In genomic region chr5:68287631-68287975, GRCh38 we compare ENCODE assay signal across 8 cellular contexts.
DNase-seq lines count a peak whose midpoint lies in the region; ATAC-seq and TF ChIP-seq lines count a peak whose summit lies in the region.

No MANE protein-coding gene starts in this region.

- H3K36me3 ChIP-seq in upper lobe of right lung: peaks cover 38% of the 10 kb centered on the region

- DNase-seq in activated naive CD4-positive, alpha-beta T cell treated with anti-CD3 and anti-CD28 coated beads, Interleukin-2, amount 10 ng/mL, durations not matched to agents 7 days and 5 days: no peak
- no peak for DNase-seq in activated naive CD4-positive, alpha-beta T cell treated with Interleukin-2 at 50 U/mL for 16 hours
- DNase-seq in cardiac fibroblast (ENCODE audit: low read depth in 2 of 2) (no peak), upper lobe of right lung (no peak), amniotic stem cell (lab: John Stamatoyannopoulos, UW) (no peak)
- DNase-seq in activated CD4-positive, alpha-beta T cell treated with anti-CD3 and anti-CD28 coated beads, Interleukin-2, amount 50 U/mL, for 48 hours: no peak

- H3K27me3 ChIP-seq in mononuclear cell (ENCODE audit: insufficient read depth, low read length) (no peaks in the 10 kb centered on the region), upper lobe of right lung (no peaks in the 10 kb centered on the region)

- CTCF ChIA-PET in activated naive CD4-positive, alpha-beta T cell treated with anti-CD3 and anti-CD28 coated beads, Interleukin-2, amount 10 ng/mL, durations not matched to agents 7 days and 5 days (lab: Charles Lee): interaction anchor here (1.0 to 3.3 kb wide), 9 partner anchors 14 to 174 kb away, joined by 3 to 87 read pairs (median 7); no protein-coding TSS in a partner anchor

- peak overlapping the region; percentile 80 for H3K27ac ChIP-seq in upper lobe of right lung

- TF ChIP-seq CTCF in cardiac fibroblast (IDR thresholded peaks at IDR 0.05; ENCODE audit: low read depth, low read length) (no peak), upper lobe of right lung (IDR thresholded peaks at IDR 0.05) (no peak)

- no peaks in the 10 kb centered on the region for H3K27me3 Mint-ChIP-seq in activated naive CD4-positive, alpha-beta T cell treated with anti-CD3 and anti-CD28 coated beads, Interleukin-2, amount 10 ng/mL, durations not matched to agents 7 days and 5 days

- no peaks in the 10 kb centered on the region for H3K9me3 Mint-ChIP-seq in activated naive CD4-positive, alpha-beta T cell treated with anti-CD3 and anti-CD28 coated beads, Interleukin-2, amount 10 ng/mL, durations not matched to agents 7 days and 5 days

- H3K4me1 Mint-ChIP-seq in activated naive CD4-positive, alpha-beta T cell treated with anti-CD3 and anti-CD28 coated beads, Interleukin-2, amount 10 ng/mL, durations not matched to agents 7 days and 5 days: peaks cover 88% of the 10 kb centered on the region

- peaks cover 56% of the 10 kb centered on the region for H3K36me3 Mint-ChIP-seq in activated naive CD4-positive, alpha-beta T cell treated with anti-CD3 and anti-CD28 coated beads, Interleukin-2, amount 10 ng/mL, durations not matched to agents 7 days and 5 days

- peak overlapping the region; percentile 34 to 52 for H3K4me3 ChIP-seq in cardiac fibroblast (replicated peaks in 1 of 2; ENCODE audit: low read depth in 2 of 2, low read length in 2 of 2)
- H3K4me3 ChIP-seq in mononuclear cell (ENCODE audit: low read length): peak overlapping the region; percentile 32
- H3K4me3 ChIP-seq in upper lobe of right lung: peak overlapping the region; percentile 56

- H3K9me3 ChIP-seq in mononuclear cell (ENCODE audit: low read depth, low read length) (no peaks in the 10 kb centered on the region), upper lobe of right lung (no peaks in the 10 kb centered on the region)

- ATAC-seq in upper lobe of right lung (no peak), GM18520 (IDR thresholded peaks at IDR 0.05; ENCODE audit: unreplicated experiment) (no peak)

- peak overlapping the region; percentile 79 for H3K4me3 Mint-ChIP-seq in activated naive CD4-positive, alpha-beta T cell treated with anti-CD3 and anti-CD28 coated beads, Interleukin-2, amount 10 ng/mL, durations not matched to agents 7 days and 5 days

- H3K27ac Mint-ChIP-seq in activated naive CD4-positive, alpha-beta T cell treated with anti-CD3 and anti-CD28 coated beads, Interleukin-2, amount 10 ng/mL, durations not matched to agents 7 days and 5 days: peak overlapping the region; percentile 96

- intact Hi-C loops in upper lobe of right lung (cut with DNase I): loop anchor here (10.0 kb wide), 1 partner anchor 167 kb away; no protein-coding TSS in a partner anchor

- H3K4me1 ChIP-seq in mononuclear cell (ENCODE audit: insufficient read depth, low read length): peaks cover 42% of the 10 kb centered on the region
- H3K4me1 ChIP-seq in upper lobe of right lung: peaks cover 84% of the 10 kb centered on the region
